18 cellular contexts compared by ENCODE assay signal in genomic region chr11:131880279-131880678, GRCh38.
"Had no signal": no experiment of that assay in that cellular context is flagged by ENCODE, and none has a peak within 500 bp of the region (broad histone marks: within the 10 kb centered on the region; RNA-seq: fewer than 3 reads in every experiment).

No MANE protein-coding gene starts in this region.

- H3K27me3 ChIP-seq: transverse colon, uterus had no signal

- DNase-seq: activated B cell treated with CpG ODN at 0.5 μM for 24 hours; activated CD4-positive, alpha-beta memory T cell treated with anti-CD3 and anti-CD28 coated beads for 36 hours; activated CD4-positive, alpha-beta T cell treated with anti-CD3 and anti-CD28 coated beads for 4 hours; activated CD8-positive, alpha-beta memory T cell treated with anti-CD3 and anti-CD28 coated beads, Interleukin-2, amount 10 ng/mL, durations not matched to agents 7 days and 5 days; activated naive CD4-positive, alpha-beta T cell; activated naive CD8-positive, alpha-beta T cell treated with anti-CD3 and anti-CD28 coated beads for 36 hours; amygdala; dermis blood vessel endothelial cell; effector memory CD4-positive, alpha-beta T cell; foreskin melanocyte; left ventricle myocardium superior; mucosa of descending colon; naive B cell; stimulated activated CD4-positive, alpha-beta T cell treated with anti-CD3 and anti-CD28 coated beads, Interleukin-2, amount 100 ng/mL, for 48 hours; transverse colon; uterus had no signal

- H3K4me3 ChIP-seq: cardiac muscle cell, mucosa of descending colon, transverse colon, uterus had no signal

- H3K27ac ChIP-seq: cardiac muscle cell, transverse colon, uterus had no signal

- H3K9me3 ChIP-seq: mucosa of descending colon, transverse colon, uterus had no signal

- H3K36me3 ChIP-seq: cardiac muscle cell, transverse colon, uterus had no signal

- FAIRE-seq: TTC549 had no signal

- H3K4me1 ChIP-seq: transverse colon, uterus had no signal
